In the genomic region with DNA sequence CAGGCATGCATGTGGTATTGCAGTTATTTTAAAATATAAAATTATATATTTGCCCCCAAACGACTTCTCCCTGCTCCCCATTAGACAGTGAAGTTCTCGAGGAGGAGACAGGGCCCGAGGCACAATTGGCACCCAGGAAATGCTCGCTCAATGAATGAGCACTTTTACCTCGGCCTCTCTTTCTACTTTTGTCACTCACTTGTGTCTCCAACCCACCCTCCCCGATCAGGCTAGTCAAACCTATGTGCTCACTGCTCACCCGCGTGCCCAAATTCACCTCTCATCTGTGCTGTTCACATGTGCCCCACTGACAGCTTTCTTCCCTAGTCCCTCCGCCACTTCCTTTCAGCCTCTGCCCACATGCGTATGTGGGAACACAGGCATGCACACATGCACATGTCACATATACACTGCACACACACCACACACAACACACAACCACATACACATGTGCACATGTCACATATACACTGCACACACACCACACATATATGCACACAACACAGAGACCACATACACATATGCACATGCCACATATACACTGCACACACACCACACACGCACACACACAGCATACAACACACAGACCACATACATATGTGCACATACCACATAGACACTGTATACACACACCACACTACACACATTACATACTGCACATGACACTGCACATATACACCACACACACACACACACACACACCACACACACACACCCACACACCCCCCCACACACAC, we compare ENCODE assay signal across 23 cellular contexts.
"Had no signal": no experiment of that assay in that cellular context is flagged by ENCODE, and none has a peak within 500 bp of the region (broad histone marks: within the 10 kb centered on the region; RNA-seq: fewer than 3 reads in every experiment).

No MANE protein-coding gene starts in this region.

- H3K4me3 Mint-ChIP-seq: activated CD4-positive, alpha-beta memory T cell treated with anti-CD3 and anti-CD28 coated beads, Interleukin-2, amount 10 ng/mL, durations not matched to agents 7 days and 5 days; activated CD4-positive, alpha-beta T cell treated with anti-CD3 and anti-CD28 coated beads, Interleukin-2, amount 10 ng/mL, durations not matched to agents 7 days and 5 days; activated naive CD4-positive, alpha-beta T cell treated with anti-CD3 and anti-CD28 coated beads, Interleukin-2, amount 50 U/mL, for 24 hours; activated T-cell treated with anti-CD3 and anti-CD28 coated beads, Interleukin-2, amount 50 U/mL, for 72 hours; central memory CD8-positive, alpha-beta T cell; T-helper 17 cell had no signal

- H3K27me3 Mint-ChIP-seq: activated naive CD4-positive, alpha-beta T cell treated with anti-CD3 and anti-CD28 coated beads, Interleukin-2, amount 50 U/mL, for 24 hours had no signal

- FAIRE-seq: TTC549 had no signal

- H3K4me1 Mint-ChIP-seq: activated CD4-positive, alpha-beta memory T cell treated with anti-CD3 and anti-CD28 coated beads, Interleukin-2, amount 10 ng/mL, durations not matched to agents 7 days and 5 days; activated CD4-positive, alpha-beta T cell treated with anti-CD3 and anti-CD28 coated beads, Interleukin-2, amount 10 ng/mL, durations not matched to agents 7 days and 5 days; activated naive CD4-positive, alpha-beta T cell treated with anti-CD3 and anti-CD28 coated beads, Interleukin-2, amount 50 U/mL, for 24 hours; central memory CD8-positive, alpha-beta T cell had no signal

- H3K36me3 ChIP-seq: ascending aorta had no signal

- H3K27ac ChIP-seq: ascending aorta, body of pancreas had no signal

- ATAC-seq: activated T-cell treated with anti-CD3 and anti-CD28 coated beads, Interleukin-2, amount 50 U/mL, for 72 hours; body of pancreas; T-helper 17 cell had no signal

- H3K27me3 ChIP-seq: ascending aorta, body of pancreas had no signal

- H3K9me3 Mint-ChIP-seq: activated CD4-positive, alpha-beta memory T cell treated with anti-CD3 and anti-CD28 coated beads, Interleukin-2, amount 10 ng/mL, durations not matched to agents 7 days and 5 days; activated CD4-positive, alpha-beta T cell treated with anti-CD3 and anti-CD28 coated beads, Interleukin-2, amount 10 ng/mL, durations not matched to agents 7 days and 5 days; activated naive CD4-positive, alpha-beta T cell treated with anti-CD3 and anti-CD28 coated beads, Interleukin-2, amount 50 U/mL, for 24 hours; activated T-cell treated with anti-CD3 and anti-CD28 coated beads, Interleukin-2, amount 50 U/mL, for 72 hours; activated T-helper 2 cell treated with anti-CD3 and anti-CD28 coated beads, Interferon-gamma antibody, Interleukin-2, Interleukin-4, amounts not matched to agents 10 μg/mL and 5 μg/mL and 100 μg/mL, durations not matched to agents 14 hours and 24 hours and 36 hours; central memory CD8-positive, alpha-beta T cell had no signal

- H3K27ac Mint-ChIP-seq: activated CD4-positive, alpha-beta memory T cell treated with anti-CD3 and anti-CD28 coated beads, Interleukin-2, amount 10 ng/mL, durations not matched to agents 7 days and 5 days; activated CD4-positive, alpha-beta T cell treated with anti-CD3 and anti-CD28 coated beads, Interleukin-2, amount 10 ng/mL, durations not matched to agents 7 days and 5 days; activated naive CD4-positive, alpha-beta T cell treated with anti-CD3 and anti-CD28 coated beads, Interleukin-2, amount 50 U/mL, for 24 hours; activated T-cell treated with anti-CD3 and anti-CD28 coated beads, Interleukin-2, amount 50 U/mL, for 72 hours; activated T-helper 2 cell treated with anti-CD3 and anti-CD28 coated beads, Interferon-gamma antibody, Interleukin-2, Interleukin-4, amounts not matched to agents 10 μg/mL and 5 μg/mL and 100 μg/mL, durations not matched to agents 14 hours and 24 hours and 36 hours; T-helper 17 cell had no signal

- H3K4me3 ChIP-seq: ascending aorta, body of pancreas had no signal

- DNase-seq: activated CD4-positive, alpha-beta memory T cell treated with anti-CD3 and anti-CD28 coated beads, Interleukin-2, amount 10 ng/mL, durations not matched to agents 7 days and 5 days; activated CD4-positive, alpha-beta T cell treated with anti-CD3 and anti-CD28 coated beads, Interleukin-2, amount 10 ng/mL, durations not matched to agents 7 days and 5 days; activated CD4-positive, CD25-positive, alpha-beta regulatory T cell; activated CD8-positive, alpha-beta memory T cell treated with anti-CD3 and anti-CD28 coated beads, Interleukin-2, amount 50 U/mL, for 4 hours; activated T-cell treated with anti-CD3 and anti-CD28 coated beads, Interleukin-2, amount 50 U/mL, for 72 hours; body of pancreas; Kasumi-1; NCI-H1105 treated with DMSO at 0.1 percent for 48 hours; NCI-H1436 treated with DMSO at 0.1 percent for 48 hours; NCI-H187; NCI-H2081; NCI-H2227 treated with DMSO at 0.1 percent for 48 hours; NCI-H446 treated with DMSO at 0.1 percent for 48 hours; NCI-H524 treated with DMSO at 0.1 percent for 48 hours; NCI-H748 treated with DMSO at 0.1 percent for 48 hours; SIG-M5; T-helper 17 cell; T1000 had no signal

- H3K9me3 ChIP-seq: ascending aorta, body of pancreas had no signal

- H3K36me3 Mint-ChIP-seq: activated naive CD4-positive, alpha-beta T cell treated with anti-CD3 and anti-CD28 coated beads, Interleukin-2, amount 50 U/mL, for 24 hours had no signal

- H3K4me1 ChIP-seq: ascending aorta, body of pancreas had no signal
